Comparison of ENCODE assay signal across 18 cellular contexts in the genomic region with DNA sequence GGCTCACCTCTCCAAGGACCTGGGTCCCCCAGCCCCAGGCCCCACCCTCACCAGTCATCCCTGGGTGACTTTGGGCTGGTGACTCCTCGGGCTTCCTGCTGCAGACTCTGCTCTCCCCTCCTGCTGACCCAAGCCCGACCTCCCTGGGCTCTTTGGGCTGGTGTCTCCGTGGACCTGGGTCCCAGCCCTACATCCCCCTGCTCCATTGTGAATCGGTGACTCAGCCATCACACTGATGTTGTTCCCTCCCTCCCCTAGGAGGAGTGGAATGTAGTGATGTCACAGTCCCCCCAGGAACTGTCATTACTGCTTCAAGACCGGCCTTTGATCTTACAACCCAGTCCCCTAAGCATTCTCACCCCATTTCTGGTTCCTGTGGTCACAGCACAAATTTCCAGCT.
DNase-seq lines count a peak whose midpoint lies in the region; TF ChIP-seq lines count a peak whose summit lies in the region.
"Had no signal": no experiment of that assay in that cellular context is flagged by ENCODE, and none has a peak within 500 bp of the region (broad histone marks: within the 10 kb centered on the region; RNA-seq: fewer than 3 reads in every experiment).

No MANE protein-coding gene starts in this region.

- no peak overlapping the region for H3K27ac ChIP-seq in mammary epithelial cell (ENCODE audit: insufficient read depth, low read depth, low read length)
- H3K27ac ChIP-seq in CD4-positive, alpha-beta memory T cell (ENCODE audit: low read depth, low read length): no peak overlapping the region
- H3K27ac ChIP-seq: colonic mucosa had no signal

- H3K4me1 Mint-ChIP-seq in osteocyte (ENCODE audit: unreplicated experiment): peaks cover 18% of the 10 kb centered on the region
- no peaks in the 10 kb centered on the region for H3K4me1 Mint-ChIP-seq in CD4-positive, alpha-beta memory T cell

- no peak overlapping the region for H2AFZ ChIP-seq in mammary epithelial cell (ENCODE audit: low read depth, low read length)

- no peak overlapping the region for H3K4me3 Mint-ChIP-seq in osteocyte (ENCODE audit: unreplicated experiment)
- no peak overlapping the region for H3K4me3 Mint-ChIP-seq in CD4-positive, alpha-beta memory T cell
- H3K4me3 Mint-ChIP-seq: stimulated activated naive CD8-positive, alpha-beta T cell treated with anti-CD3 and anti-CD28 coated beads, Interleukin-15, Interleukin-2, amounts not matched to agents 100 ng/mL and 50 ng/mL, for 24 hours had no signal

- no peaks in the 10 kb centered on the region for H4K20me1 ChIP-seq in mammary epithelial cell (ENCODE audit: insufficient read depth, low read length)

- in situ Hi-C loops in mammary epithelial cell (cut with MboI; ENCODE audit: low sequenced_read_pairs in 2 of 2): no loop called here

- TF ChIP-seq CTCF in epithelial cell of esophagus (IDR thresholded peaks at IDR 0.05; ENCODE audit: insufficient read depth, low read depth, low read length, missing control alignments): no peak
- TF ChIP-seq CTCF in osteocyte (IDR thresholded peaks at IDR 0.05): no peak
- no peak for TF ChIP-seq CTCF in mammary epithelial cell (conservative IDR thresholded peaks at IDR 0.05 in 1 of 2, IDR thresholded peaks at IDR 0.05 in 1 of 2; ENCODE audit: extremely low read depth in 1 of 2, insufficient read depth in 1 of 2, low read depth in 1 of 2, low read length in 2 of 2)

- H3K79me2 ChIP-seq in mammary epithelial cell (ENCODE audit: insufficient read depth, low read length): no peaks in the 10 kb centered on the region

- CTCF ChIA-PET in mammary epithelial cell (lab: Charles Lee; ENCODE audit: low non-redundant PET): no interaction called here
- CTCF ChIA-PET in CD4-positive, alpha-beta memory T cell (lab: Charles Lee; ENCODE audit: partially characterized antibody): no interaction called here

- H3K9ac ChIP-seq in mammary epithelial cell (ENCODE audit: insufficient read depth, low read length): no peak overlapping the region

- DNase-seq in ELF-1 (ENCODE audit: low read depth, low spot score) (peak; percentile 55), M059J (ENCODE audit: low read depth) (peak; percentile 64), epithelial cell of esophagus (ENCODE audit: low read depth) (peak; percentile 22), osteocyte (ENCODE audit: extremely low spot score, unreplicated experiment) (peak; percentile 73), mammary epithelial cell (no peak), hippocampal formation (lab: John Stamatoyannopoulos, UW) (no peak), NCI-H748 treated with DMSO at 0.1 percent for 48 hours (lab: John Stamatoyannopoulos, UW) (no peak)
- no peak for DNase-seq in CD4-positive, alpha-beta memory T cell
- DNase-seq: activated CD4-positive, alpha-beta T cell treated with anti-CD3 and anti-CD28 coated beads for 1 hour; activated CD8-positive, alpha-beta memory T cell treated with anti-CD3 and anti-CD28 coated beads, Interleukin-2, amount 50 U/mL, for 4 hours; activated naive CD4-positive, alpha-beta T cell; aorta; colonic mucosa; NCI-H1436 treated with DMSO at 0.1 percent for 48 hours; NCI-H774; sigmoid colon; T1000 had no signal

- peaks cover 9% of the 10 kb centered on the region for H3K27me3 Mint-ChIP-seq in osteocyte (ENCODE audit: unreplicated experiment)
- H3K27me3 Mint-ChIP-seq in CD4-positive, alpha-beta memory T cell: peaks cover 2 to 6% of the 10 kb centered on the region in 2 donors

- dilution Hi-C loops in mammary epithelial cell (cut with HindIII; ENCODE audit: low sequenced_read_pairs): no loop called here

- no peaks in the 10 kb centered on the region for H3K27me3 ChIP-seq in mammary epithelial cell (ENCODE audit: insufficient read depth, low read length)
- no peaks in the 10 kb centered on the region for H3K27me3 ChIP-seq in CD4-positive, alpha-beta memory T cell (ENCODE audit: insufficient read depth, low read length)
- H3K27me3 ChIP-seq: colonic mucosa, sigmoid colon had no signal

- no peaks in the 10 kb centered on the region for H3K36me3 Mint-ChIP-seq in osteocyte (ENCODE audit: unreplicated experiment)
- no peaks in the 10 kb centered on the region for H3K36me3 Mint-ChIP-seq in CD4-positive, alpha-beta memory T cell

- H3K4me2 ChIP-seq in mammary epithelial cell (ENCODE audit: insufficient read depth, low read depth, low read length): no peak overlapping the region

- no peak overlapping the region for H3K27ac Mint-ChIP-seq in osteocyte (ENCODE audit: unreplicated experiment)
- H3K27ac Mint-ChIP-seq in CD4-positive, alpha-beta memory T cell: no peak overlapping the region
- H3K27ac Mint-ChIP-seq: stimulated activated naive CD8-positive, alpha-beta T cell treated with anti-CD3 and anti-CD28 coated beads, Interleukin-15, Interleukin-2, amounts not matched to agents 100 ng/mL and 50 ng/mL, for 24 hours had no signal

- H3K36me3 ChIP-seq in mammary epithelial cell (ENCODE audit: insufficient read depth, low read length): no peaks in the 10 kb centered on the region
- no peaks in the 10 kb centered on the region for H3K36me3 ChIP-seq in CD4-positive, alpha-beta memory T cell (ENCODE audit: insufficient read depth, low read length)
- H3K36me3 ChIP-seq: colonic mucosa, sigmoid colon had no signal

- no peaks in the 10 kb centered on the region for H3K9me3 ChIP-seq in mammary epithelial cell (replicated peaks; ENCODE audit: insufficient read depth, low read length)
- no peaks in the 10 kb centered on the region for H3K9me3 ChIP-seq in CD4-positive, alpha-beta memory T cell (ENCODE audit: control insufficient read depth in 1 of 2, low read length in 2 of 2)
- H3K9me3 ChIP-seq: colonic mucosa, sigmoid colon had no signal

- BruUV-seq in mammary epithelial cell (replicated peaks; lab: Mats Ljungman, UMichigan): no TSS peak

- 80% methylated on average over 1 of the region's 5 CpGs for WGBS in mammary epithelial cell (ENCODE audit: low coverage, missing lambda C conversion rate)

- H3K9me3 Mint-ChIP-seq in osteocyte (ENCODE audit: unreplicated experiment): no peaks in the 10 kb centered on the region
- H3K9me3 Mint-ChIP-seq in CD4-positive, alpha-beta memory T cell: no peaks in the 10 kb centered on the region
- H3K9me3 Mint-ChIP-seq: stimulated activated naive CD8-positive, alpha-beta T cell treated with anti-CD3 and anti-CD28 coated beads, Interleukin-15, Interleukin-2, amounts not matched to agents 100 ng/mL and 50 ng/mL, for 24 hours had no signal

- H3K4me1 ChIP-seq in mammary epithelial cell (ENCODE audit: insufficient read depth, low read length): no peaks in the 10 kb centered on the region
- H3K4me1 ChIP-seq in CD4-positive, alpha-beta memory T cell (ENCODE audit: insufficient read depth, low read length): no peaks in the 10 kb centered on the region
- H3K4me1 ChIP-seq: colonic mucosa had no signal

- H3K4me3 ChIP-seq in epithelial cell of esophagus (ENCODE audit: low read length) (no peak overlapping the region), mammary epithelial cell (replicated peaks in 1 of 3; ENCODE audit: insufficient read depth in 1 of 3, low read depth in 2 of 3, low read length in 3 of 3) (no peak overlapping the region)
- H3K4me3 ChIP-seq in CD4-positive, alpha-beta memory T cell (ENCODE audit: low read length in 2 of 2): no peak overlapping the region
- H3K4me3 ChIP-seq: colonic mucosa, sigmoid colon had no signal

- POLR2A ChIA-PET in CD4-positive, alpha-beta memory T cell (lab: Charles Lee; ENCODE audit: partially characterized antibody): no interaction called here

- intact Hi-C loops in mammary epithelial cell (cut with micrococcal nuclease): no loop called here
- intact Hi-C loops in CD4-positive, alpha-beta memory T cell (cut with micrococcal nuclease): no loop called here

Comparison
In these comparisons a context has a peak if more than half of its experiments do, and no peak if none do; other contexts are left out.
1. DNase-seq: peak in ELF-1 (single experiment), M059J (single experiment), epithelial cell of esophagus (single experiment) and osteocyte (single experiment); none in mammary epithelial cell (single experiment), hippocampal formation (0 of 2), CD4-positive, alpha-beta memory T cell (0 of 5) and NCI-H748 treated with DMSO at 0.1 percent for 48 hours (single experiment).